ENCODE assay signal across 8 cellular contexts in the genomic region with DNA sequence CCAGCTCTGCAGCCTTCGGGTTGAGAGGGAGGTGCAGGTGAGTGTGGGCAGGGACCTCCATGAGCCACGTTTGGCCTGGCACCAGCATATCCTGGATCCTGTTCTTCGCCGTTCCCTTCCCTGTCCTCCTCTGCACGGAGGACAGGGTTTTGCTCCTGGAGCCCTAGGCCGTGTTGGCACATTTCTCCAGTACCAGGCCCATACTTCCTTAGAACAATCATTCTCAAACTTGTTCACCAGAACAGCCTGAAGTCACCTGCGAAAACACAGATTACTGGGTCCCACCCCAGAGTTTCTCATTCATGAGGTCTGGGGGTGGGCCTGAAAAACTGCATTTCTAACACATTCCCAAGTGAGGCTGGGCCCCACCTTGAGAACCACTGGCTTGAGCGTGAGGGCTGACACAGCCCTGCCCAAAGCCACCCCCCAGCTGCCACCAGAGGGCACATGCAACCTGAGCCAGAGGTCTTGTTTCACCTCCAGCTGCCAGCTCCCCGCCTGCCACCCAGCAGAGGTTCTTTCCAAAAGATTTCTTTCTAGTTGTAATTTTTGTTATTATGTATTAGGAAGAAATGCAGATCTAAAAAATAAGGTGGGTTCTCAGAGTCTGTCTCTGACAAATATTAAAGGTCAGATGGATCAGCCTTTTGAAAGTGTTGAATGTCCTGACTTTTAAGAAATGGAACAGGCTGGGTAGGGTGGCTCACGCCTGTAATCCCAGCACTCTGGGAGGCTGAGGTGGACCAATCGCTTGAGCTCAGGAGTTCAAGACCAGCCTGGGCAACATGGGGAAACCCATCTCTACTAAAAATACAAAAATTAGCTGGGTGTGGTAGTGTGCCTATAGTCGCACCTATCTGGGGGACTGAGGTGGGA. TPM values are rescaled to one million over a fixed set of nuclear protein-coding genes. Genes with fewer than 3 reads are reported as not detected.
DNase-seq lines count a peak whose midpoint lies in the region; ATAC-seq, FAIRE-seq and TF ChIP-seq lines count a peak whose summit lies in the region.

No MANE protein-coding gene starts in this region.

- no peak overlapping the region for H3K18ac ChIP-seq in mesenchymal stem cell (ENCODE audit: low read depth in 1 of 2, low read length in 2 of 2)

- peaks cover 40% of the 10 kb centered on the region for H3K36me3 Mint-ChIP-seq in CD4-positive, alpha-beta T cell (ENCODE audit: low read depth)

- H3K4me1 Mint-ChIP-seq in CD4-positive, alpha-beta T cell (ENCODE audit: low read depth) = peaks cover 34% of the 10 kb centered on the region

- H2BK120ac ChIP-seq in mesenchymal stem cell (ENCODE audit: low read depth, low read length) = no peak overlapping the region

- H3K27me3 Mint-ChIP-seq in CD4-positive, alpha-beta T cell = no peaks in the 10 kb centered on the region

- H3K9ac ChIP-seq in mesenchymal stem cell (ENCODE audit: low read length) = no peak overlapping the region

- peak overlapping the region; percentile 67 for H4K91ac ChIP-seq in mesenchymal stem cell (ENCODE audit: low read length)

- H3K4me2 ChIP-seq in mesenchymal stem cell (ENCODE audit: low read length, poor library complexity, severe bottlenecking) = no peak overlapping the region

- no peak overlapping the region for H2AK5ac ChIP-seq in mesenchymal stem cell (ENCODE audit: low read length, severe bottlenecking)

- no peak overlapping the region for H3K27ac ChIP-seq in CD4-positive, alpha-beta T cell (ENCODE audit: low read depth, low read length)
- no peak overlapping the region for H3K27ac ChIP-seq in WERI-Rb-1
- no peak overlapping the region for H3K27ac ChIP-seq in mesenchymal stem cell (ENCODE audit: low read length, poor library complexity, severe bottlenecking)

- ATAC-seq in CD4-positive, alpha-beta T cell (ENCODE audit: poor library complexity) = peak; percentile 96
- no peak for ATAC-seq in HG03469 (IDR thresholded peaks at IDR 0.05; ENCODE audit: unreplicated experiment)
- no peak for ATAC-seq in HG03025 (IDR thresholded peaks at IDR 0.05; ENCODE audit: low FRiP score, unreplicated experiment)

- H3K4ac ChIP-seq in mesenchymal stem cell (ENCODE audit: low read depth in 1 of 2, low read length in 2 of 2) = peak overlapping the region in 1 of 2 experiments; percentile 11

- H3K27ac Mint-ChIP-seq in CD4-positive, alpha-beta T cell = peak overlapping the region; percentile 84

- no peak for FAIRE-seq in bronchial epithelial cell (lab: Jason Lieb, UNC)

- no peaks in the 10 kb centered on the region for H3K9me3 Mint-ChIP-seq in CD4-positive, alpha-beta T cell

- H4K8ac ChIP-seq in mesenchymal stem cell (ENCODE audit: low read length) = peak overlapping the region; percentile 57

- TF ChIP-seq CTCF in CD4-positive, alpha-beta T cell (IDR thresholded peaks at IDR 0.05) = peak; percentile 86
- TF ChIP-seq CTCF in WERI-Rb-1 (IDR thresholded peaks at IDR 0.05; ENCODE audit: low read depth, low read length) (peak; percentile 70), bronchial epithelial cell (IDR thresholded peaks at IDR 0.05; ENCODE audit: insufficient read depth, low read length, severe bottlenecking) (peak; percentile 77)

- peak overlapping the region in 1 of 2 experiments; percentile 71 for H2BK12ac ChIP-seq in mesenchymal stem cell (ENCODE audit: low read length in 2 of 2)

- H3K4me1 ChIP-seq in mesenchymal stem cell (ENCODE audit: control insufficient read depth, insufficient read depth, low read depth, low read length) = peaks cover 14% of the 10 kb centered on the region

- intact Hi-C loops in CD4-positive, alpha-beta T cell (cut with DNase I, micrococcal nuclease) = loop anchor here in 1 of 2 experiments (1.0 to 10.0 kb wide), 3 partner anchors 18 to 308 kb away; no protein-coding TSS in a partner anchor

- no peaks in the 10 kb centered on the region for H3K9me3 ChIP-seq in CD4-positive, alpha-beta T cell (ENCODE audit: control insufficient read depth, low read length)
- H3K9me3 ChIP-seq in WERI-Rb-1 (ENCODE audit: severe bottlenecking) (peaks cover 4% of the 10 kb centered on the region), mesenchymal stem cell (ENCODE audit: control insufficient read depth, low read length) (no peaks in the 10 kb centered on the region)

- H3K4me3 ChIP-seq in WERI-Rb-1 (ENCODE audit: low read depth, low read length) = no peak overlapping the region
- no peak overlapping the region for H3K4me3 ChIP-seq in bronchial epithelial cell (ENCODE audit: low read depth, low read length)
- no peak overlapping the region for H3K4me3 ChIP-seq in mesenchymal stem cell (ENCODE audit: insufficient read depth in 1 of 2, low read depth in 1 of 2, low read length in 2 of 2)

- no peak overlapping the region for H2AFZ ChIP-seq in mesenchymal stem cell (ENCODE audit: low read depth, low read length)

- POLR2A ChIA-PET in CD4-positive, alpha-beta T cell (lab: Charles Lee) = interaction anchor here (0.7 to 4.8 kb wide), 8 partner anchors 13 to 316 kb away, joined by 3 to 34 read pairs (median 6); a partner anchor contains a TSS

- no peak overlapping the region for H3K14ac ChIP-seq in mesenchymal stem cell (ENCODE audit: low read length in 2 of 2)

- peak; percentile 66 to 80 (median 73) for DNase-seq in CD4-positive, alpha-beta T cell
- peak in 45 of 76 experiments; percentile 11 to 62 (median 43) for DNase-seq in HUDEP-2 (lab: John Stamatoyannopoulos, UW; ENCODE audit: unreplicated experiment in 76 of 76)
- peak; percentile 56 for DNase-seq in WERI-Rb-1
- DNase-seq in bronchial epithelial cell (ENCODE audit: low read depth) = peak; percentile 42
- no peak for DNase-seq in mesenchymal stem cell
- peak; percentile 23 to 33 for DNase-seq in stimulated activated CD8-positive, alpha-beta memory T cell treated with anti-CD3 and anti-CD28 coated beads, Interleukin-7, amount 100 ng/mL, for 48 hours (ENCODE audit: extremely low read depth in 1 of 2, low read depth in 1 of 2)

- WGBS in mesenchymal stem cell = 92% methylated on average over 11 of the region's 12 CpGs

- CTCF ChIA-PET in CD4-positive, alpha-beta T cell (lab: Charles Lee) = interaction anchor here (0.6 to 1.9 kb wide), 11 partner anchors 16 to 317 kb away, joined by 3 to 15 read pairs (median 4); no protein-coding TSS in a partner anchor

- no peak overlapping the region for H2BK5ac ChIP-seq in mesenchymal stem cell (ENCODE audit: low read depth, low read length, poor library complexity, severe bottlenecking)

- H3K4me3 Mint-ChIP-seq in CD4-positive, alpha-beta T cell = no peak overlapping the region

- H3K23ac ChIP-seq in mesenchymal stem cell (ENCODE audit: low read length in 2 of 2) = no peak overlapping the region

- H3K27me3 ChIP-seq in CD4-positive, alpha-beta T cell (ENCODE audit: control insufficient read depth, insufficient read depth, low read length) = no peaks in the 10 kb centered on the region
- no peaks in the 10 kb centered on the region for H3K27me3 ChIP-seq in WERI-Rb-1 (ENCODE audit: insufficient read depth, low read depth, severe bottlenecking)
- no peaks in the 10 kb centered on the region for H3K27me3 ChIP-seq in bronchial epithelial cell (ENCODE audit: control insufficient read depth, insufficient read depth, low read length)
- H3K27me3 ChIP-seq in mesenchymal stem cell (ENCODE audit: control insufficient read depth in 1 of 2, insufficient read depth in 1 of 2, low read length in 2 of 2) = no peaks in the 10 kb centered on the region

- H3K36me3 ChIP-seq in WERI-Rb-1 = peaks cover 23% of the 10 kb centered on the region
- peaks cover 1% of the 10 kb centered on the region for H3K36me3 ChIP-seq in bronchial epithelial cell (ENCODE audit: control insufficient read depth, insufficient read depth, low read length)
- H3K36me3 ChIP-seq in mesenchymal stem cell (ENCODE audit: control insufficient read depth in 1 of 2, insufficient read depth in 2 of 2, low read depth in 1 of 2, low read length in 2 of 2) = peaks cover 8 to 11% of the 10 kb centered on the region in 2 experiments

- H3K79me1 ChIP-seq in mesenchymal stem cell (replicated peaks; ENCODE audit: low read length, poor library complexity, severe bottlenecking) = no peaks in the 10 kb centered on the region

- no peak overlapping the region for H2BK15ac ChIP-seq in mesenchymal stem cell (ENCODE audit: low read depth, poor library complexity, severe bottlenecking)

RNA-seq across cellular contexts. Expression of a gene that starts 39.6 kb away (rescaled TPM):
- total RNA-seq in CD4-positive, alpha-beta T cell = 10 to 100 TPM; 70.5 to 73.5 TPM
- total RNA-seq in bronchial epithelial cell = 17.1 and 17.3 TPM in 2 replicates
- polyA plus RNA-seq in mesenchymal stem cell (2013, experiment 1 of 2) = 11.6 TPM
- 12.2 TPM for polyA plus RNA-seq in mesenchymal stem cell (2013, experiment 2 of 2)
